Comparison of ENCODE assay signal across 18 cellular contexts in genomic region chr14:36521598-36522345, GRCh38. TPM values are rescaled to one million over a fixed set of nuclear protein-coding genes. Genes with fewer than 3 reads are reported as not detected.
DNase-seq lines count a peak whose midpoint lies in the region; ATAC-seq, FAIRE-seq and TF ChIP-seq lines count a peak whose summit lies in the region.
"Had no signal": no experiment of that assay in that cellular context is flagged by ENCODE, and none has a peak within 500 bp of the region (broad histone marks: within the 10 kb centered on the region; RNA-seq: fewer than 3 reads in every experiment).

No MANE protein-coding gene starts in this region.

- H3K14ac ChIP-seq in neuronal stem cell (ENCODE audit: low read length): peak overlapping the region; percentile 63

- CTCF ChIA-PET in T-cell (lab: Charles Lee): no interaction called here

- H3K9ac ChIP-seq in endodermal cell (ENCODE audit: extremely low read depth, low read length, poor library complexity, severe bottlenecking) (no peak overlapping the region), neuronal stem cell (ENCODE audit: low read depth, low read length, poor library complexity) (no peak overlapping the region)
- H3K9ac ChIP-seq: BLaER1, SK-N-SH had no signal

- H3K23ac ChIP-seq in neuronal stem cell (ENCODE audit: low read depth, low read length, poor library complexity): no peak overlapping the region

- H2AK5ac ChIP-seq in neuronal stem cell (ENCODE audit: low read depth, low read length): peak overlapping the region; percentile 48

- in situ Hi-C loops in GM13976 (cut with MboI; ENCODE audit: low sequenced_read_pairs, unreplicated experiment): loop anchor here (10.0 kb wide), 1 partner anchor 133 kb away; no protein-coding TSS in a partner anchor

- TF ChIP-seq CTCF in GM13976 (IDR thresholded peaks at IDR 0.05; ENCODE audit: borderline replicate concordance, control extremely low read depth, extremely low read depth, insufficient read depth, missing control alignments): no peak
- peak; percentile 51 for TF ChIP-seq CTCF in endodermal cell (conservative IDR thresholded peaks at IDR 0.05)

- H3K4me3 Mint-ChIP-seq in endodermal cell: peak overlapping the region; percentile 50
- H3K4me3 Mint-ChIP-seq in T-cell: peak overlapping the region in 1 of 3 donors; percentile 55
- H3K4me3 Mint-ChIP-seq: stimulated activated effector memory CD8-positive, alpha-beta T cell treated with anti-CD3 and anti-CD28 coated beads, Interleukin-12 subunit alpha, Interleukin-12 subunit beta, amount 100 ng/mL, for 72 hours had no signal

- no peaks in the 10 kb centered on the region for H3K36me3 Mint-ChIP-seq in endodermal cell (ENCODE audit: low read depth)
- H3K36me3 Mint-ChIP-seq in T-cell: no peaks in the 10 kb centered on the region
- H3K36me3 Mint-ChIP-seq: stimulated activated effector memory CD8-positive, alpha-beta T cell treated with anti-CD3 and anti-CD28 coated beads, Interleukin-12 subunit alpha, Interleukin-12 subunit beta, amount 100 ng/mL, for 72 hours had no signal

- H2BK15ac ChIP-seq in neuronal stem cell (ENCODE audit: low read length): peak overlapping the region; percentile 43

- no peak for FAIRE-seq in GM12892 (lab: Jason Lieb, UNC)

- peak; percentile 90 for DNase-seq in DMS79 (lab: John Stamatoyannopoulos, UW)
- peak; percentile 30 for DNase-seq in GM13976 (ENCODE audit: low spot score)
- peak; percentile 84 for DNase-seq in endodermal cell
- DNase-seq in neuronal stem cell (ENCODE audit: low spot score): peak; percentile 35
- no peak for DNase-seq in T-cell
- DNase-seq in GM12892 (ENCODE audit: insufficient read length): no peak
- DNase-seq: activated naive CD4-positive, alpha-beta T cell; body of pancreas; dermis blood vessel endothelial cell; DND-41; hypothalamus; NCI-H1092 treated with DMSO at 0.1 percent for 48 hours had no signal

- no peak for ATAC-seq in GM21786 (IDR thresholded peaks at IDR 0.05; ENCODE audit: unreplicated experiment)
- no peak for ATAC-seq in T-cell (replicated peaks in 1 of 4)
- ATAC-seq: body of pancreas; HCT116; stimulated activated effector memory CD8-positive, alpha-beta T cell treated with anti-CD3 and anti-CD28 coated beads, Interleukin-12 subunit alpha, Interleukin-12 subunit beta, amount 100 ng/mL, for 72 hours had no signal

- POLR2A ChIA-PET in T-cell (lab: Charles Lee): no interaction called here

- 3 to 6% methylated on average over 4 to 33 of the region's 35 CpGs for WGBS in endodermal cell (ENCODE audit: insufficient coverage in 1 of 2, insufficient read length in 1 of 2), 2 experiments
- no CpG with 5 or more reads among the region's 35 CpGs for WGBS in neuronal stem cell (ENCODE audit: extremely low coverage in 2 of 2, insufficient read length in 2 of 2, insufficient replicate concordance in 1 of 2), 2 donors

- no peak overlapping the region for H2BK120ac ChIP-seq in neuronal stem cell (ENCODE audit: low read depth, low read length)

- H3K9me3 Mint-ChIP-seq in endodermal cell: no peaks in the 10 kb centered on the region
- H3K9me3 Mint-ChIP-seq in T-cell: peaks cover 0 to under 1% (median 0%) of the 10 kb centered on the region in 3 donors
- H3K9me3 Mint-ChIP-seq: stimulated activated effector memory CD8-positive, alpha-beta T cell treated with anti-CD3 and anti-CD28 coated beads, Interleukin-12 subunit alpha, Interleukin-12 subunit beta, amount 100 ng/mL, for 72 hours had no signal

- no peaks in the 10 kb centered on the region for H3K36me3 ChIP-seq in endodermal cell (ENCODE audit: control insufficient read depth, insufficient read depth, low read length)
- no peaks in the 10 kb centered on the region for H3K36me3 ChIP-seq in neuronal stem cell (replicated peaks in 1 of 2; ENCODE audit: control insufficient read depth in 2 of 2, insufficient read depth in 2 of 2, low read length in 2 of 2)
- H3K36me3 ChIP-seq: BLaER1 had no signal

- H2BK5ac ChIP-seq in neuronal stem cell (ENCODE audit: low read length): no peak overlapping the region

- peaks cover 23% of the 10 kb centered on the region for H3K4me1 Mint-ChIP-seq in endodermal cell
- H3K4me1 Mint-ChIP-seq in T-cell: peaks cover 20 to 23% (median 20%) of the 10 kb centered on the region in 3 donors

- H3K18ac ChIP-seq in neuronal stem cell (ENCODE audit: low read length): peak overlapping the region; percentile 60

- H3K27ac Mint-ChIP-seq in endodermal cell: no peak overlapping the region
- no peak overlapping the region for H3K27ac Mint-ChIP-seq in T-cell
- H3K27ac Mint-ChIP-seq: stimulated activated effector memory CD8-positive, alpha-beta T cell treated with anti-CD3 and anti-CD28 coated beads, Interleukin-12 subunit alpha, Interleukin-12 subunit beta, amount 100 ng/mL, for 72 hours had no signal

- H3K4me3 ChIP-seq in endodermal cell (ENCODE audit: low read length): no peak overlapping the region
- H3K4me3 ChIP-seq in neuronal stem cell (ENCODE audit: low read length in 2 of 2): no peak overlapping the region
- H3K4me3 ChIP-seq: BLaER1, body of pancreas had no signal

- H3K4me1 ChIP-seq in endodermal cell (ENCODE audit: control insufficient read depth, insufficient read depth, low read length) (peaks cover 6% of the 10 kb centered on the region), neuronal stem cell (ENCODE audit: control insufficient read depth in 2 of 2, insufficient read depth in 1 of 2, low read depth in 1 of 2, low read length in 2 of 2) (peaks cover 0 to 19% of the 10 kb centered on the region in 2 donors)
- H3K4me1 ChIP-seq: BLaER1 had no signal

- no peak overlapping the region for H3K27ac ChIP-seq in endodermal cell (ENCODE audit: low read depth, low read length)
- H3K27ac ChIP-seq in neuronal stem cell (replicated peaks; ENCODE audit: low read length): no peak overlapping the region
- H3K27ac ChIP-seq: BLaER1, body of pancreas had no signal

- H2BK12ac ChIP-seq in neuronal stem cell (ENCODE audit: low read length): no peak overlapping the region

- no peak overlapping the region for H4K91ac ChIP-seq in neuronal stem cell (ENCODE audit: low read depth, low read length, poor library complexity)

- H3K27me3 Mint-ChIP-seq in endodermal cell (ENCODE audit: insufficient read depth): peaks cover 98% of the 10 kb centered on the region
- peaks cover 50 to 77% of the 10 kb centered on the region in 2 donors for H3K27me3 Mint-ChIP-seq in T-cell

- H3K4ac ChIP-seq in neuronal stem cell (ENCODE audit: low read length): no peak overlapping the region

- H3K79me1 ChIP-seq in neuronal stem cell (ENCODE audit: low read depth, low read length): no peaks in the 10 kb centered on the region

- H3K4me2 ChIP-seq in neuronal stem cell (ENCODE audit: insufficient read depth, low read length, poor library complexity, severe bottlenecking): no peak overlapping the region
- H3K4me2 ChIP-seq: BLaER1 had no signal

- peaks cover 99% of the 10 kb centered on the region for H3K27me3 ChIP-seq in endodermal cell (ENCODE audit: control insufficient read depth, insufficient read depth, low read length, poor library complexity, severe bottlenecking)
- peaks cover 77 to 100% (median 99%) of the 10 kb centered on the region in 3 experiments for H3K27me3 ChIP-seq in neuronal stem cell (ENCODE audit: control insufficient read depth in 3 of 3, insufficient read depth in 3 of 3, low read depth in 1 of 3, low read length in 3 of 3)
- H3K27me3 ChIP-seq: BLaER1 had no signal

- H4K8ac ChIP-seq in neuronal stem cell (ENCODE audit: low read depth, low read length): no peak overlapping the region

- no peak overlapping the region for H2AFZ ChIP-seq in neuronal stem cell (ENCODE audit: low read length)

- H3K9me3 ChIP-seq in endodermal cell (ENCODE audit: control insufficient read depth, low read length) (no peaks in the 10 kb centered on the region), neuronal stem cell (replicated peaks in 1 of 2; ENCODE audit: control insufficient read depth in 2 of 2, insufficient read depth in 1 of 2, low read depth in 1 of 2, low read length in 2 of 2) (no peaks in the 10 kb centered on the region)
- H3K9me3 ChIP-seq: body of pancreas, SK-N-SH had no signal

- no peak for TF ChIP-seq POLR2A in GM12892 (IDR thresholded peaks at IDR 0.05; ENCODE audit: low read depth, low read length)

RNA-seq across cellular contexts. Expression of gene NKX2-1, which starts 1.7 kb away (rescaled TPM):
- total RNA-seq in endodermal cell (under 1 TPM; 0.31 to 0.62 TPM), T-cell (under 1 TPM in 3 of 5 donors, not detected in 2; 0.16 to 0.23 (median 0.16) TPM)
- 0.25 TPM for polyA plus RNA-seq in endodermal cell (2013, experiment 1 of 2)
- polyA plus RNA-seq in endodermal cell (2013, experiment 2 of 2): 0.12 TPM
- polyA plus RNA-seq in neuronal stem cell (2013, experiment 1 of 2): 0.10 TPM
- polyA plus RNA-seq in neuronal stem cell (2013, experiment 2 of 2): 0.03 TPM
- not detected for polyA plus RNA-seq in GM12892 (2012; ENCODE audit: missing spikeins)
- total RNA-seq: body of pancreas, dermis blood vessel endothelial cell, lung microvascular endothelial cell had no signal
- polyA plus RNA-seq: SK-N-SH had no signal

Comparison
In these comparisons a context has a peak if more than half of its experiments do, and no peak if none do; other contexts are left out.
1. DNase-seq: peak in DMS79 (single experiment), GM13976 (single experiment), endodermal cell (single experiment) and neuronal stem cell (single experiment); none in T-cell (0 of 34) and GM12892 (single experiment).